In genomic region chr17:37650419-37651003, GRCh38 we compare ENCODE assay signal across 8 cellular contexts. TPM values are rescaled to one million over a fixed set of nuclear protein-coding genes. Genes with fewer than 3 reads are reported as not detected.
DNase-seq lines count a peak whose midpoint lies in the region; ATAC-seq and TF ChIP-seq lines count a peak whose summit lies in the region.

No MANE protein-coding gene starts in this region.

- TF ChIP-seq CTCF in RWPE2 (IDR thresholded peaks at IDR 0.05; ENCODE audit: poor library complexity, severe bottlenecking) = peak; percentile 81

- H3K36me3 ChIP-seq in GM23248 (ENCODE audit: low read depth) = no peaks in the 10 kb centered on the region
- no peaks in the 10 kb centered on the region for H3K36me3 ChIP-seq in RWPE2 (ENCODE audit: low read depth)

- H3K4me2 ChIP-seq in GM23248 (ENCODE audit: unreplicated experiment) = no peak overlapping the region

- WGBS in GM23248 (ENCODE audit: low coverage in 1 of 2, low lambda C conversion rate in 2 of 2, missing lambda C conversion rate in 2 of 2), 2 experiments = 63 to 65% methylated on average over 6 of the region's 6 CpGs

- no peaks in the 10 kb centered on the region for H3K79me2 ChIP-seq in GM23248 (ENCODE audit: insufficient read depth)

- peak; percentile 44 for DNase-seq in AG08396 (ENCODE audit: low spot score)
- peak; percentile 75 for DNase-seq in GM23248
- no peak for DNase-seq in RWPE2 (ENCODE audit: low spot score)
- peak; percentile 34 for DNase-seq in globus pallidus (ENCODE audit: low spot score)

- H4K20me1 ChIP-seq in GM23248 (ENCODE audit: insufficient read depth) = no peaks in the 10 kb centered on the region

- H3K9me2 ChIP-seq in GM23248 (ENCODE audit: insufficient read depth) = no peaks in the 10 kb centered on the region

- in situ Hi-C loops in GM23248 (cut with MboI) = loop anchor here (10.0 kb wide), 1 partner anchor 114 kb away; no protein-coding TSS in a partner anchor

- H3F3A ChIP-seq in GM23248 (ENCODE audit: insufficient read depth) = peaks cover 14% of the 10 kb centered on the region

- no peak overlapping the region for H3K9ac ChIP-seq in GM23248

- ATAC-seq in RWPE2 (ENCODE audit: low read depth) (peak; percentile 54; the same call in 1 of the 3 replicates), HG03460 (IDR thresholded peaks at IDR 0.05; ENCODE audit: unreplicated experiment) (no peak), HG03442 (IDR thresholded peaks at IDR 0.05; ENCODE audit: unreplicated experiment) (no peak), esophagus mucosa (no peak), GM21390 (IDR thresholded peaks at IDR 0.05; ENCODE audit: unreplicated experiment) (no peak)

- no peak overlapping the region for H3K4me3 ChIP-seq in GM23248
- H3K4me3 ChIP-seq in RWPE2 (ENCODE audit: severe bottlenecking) = no peak overlapping the region

- H3K27me3 ChIP-seq in GM23248 (replicated peaks; ENCODE audit: insufficient read depth) (no peaks in the 10 kb centered on the region), RWPE2 (ENCODE audit: insufficient read depth, poor library complexity, severe bottlenecking) (no peaks in the 10 kb centered on the region)

- H3K9me3 ChIP-seq in GM23248 (ENCODE audit: low read depth) (no peaks in the 10 kb centered on the region), RWPE2 (ENCODE audit: severe bottlenecking) (no peaks in the 10 kb centered on the region)

- H3K4me1 ChIP-seq in GM23248 (ENCODE audit: insufficient read depth) (peaks cover 17% of the 10 kb centered on the region), RWPE2 (ENCODE audit: insufficient read depth, poor library complexity, severe bottlenecking) (no peaks in the 10 kb centered on the region)

- H3K27ac ChIP-seq in GM23248 = no peak overlapping the region
- H3K27ac ChIP-seq in RWPE2 (ENCODE audit: poor library complexity, severe bottlenecking) = no peak overlapping the region

- no peak overlapping the region for H2AFZ ChIP-seq in GM23248

RNA-seq across cellular contexts. Expression of gene DDX52, which starts 7.3 kb away (rescaled TPM):
- 26.7 and 34.7 TPM in 2 replicates for total RNA-seq in GM23248 (2014; rRNA removed; shearing (Covaris generic))
- 23.5 and 26.1 TPM in 2 replicates for polyA plus RNA-seq in GM23248 (2016; fragmentation: Nextera tagmentation; extraction: Ambion mirVana)
- total RNA-seq in esophagus mucosa = 20.6 TPM

RNA-seq across cellular contexts. Expression of gene SYNRG, which starts 41.3 kb away (rescaled TPM):
- total RNA-seq in GM23248 (2014; rRNA removed; shearing (Covaris generic)) = 5.6 TPM in 2 replicates
- polyA plus RNA-seq in GM23248 (2016; fragmentation: Nextera tagmentation; extraction: Ambion mirVana) = 12.1 and 13.1 TPM in 2 replicates
- 22.3 TPM for total RNA-seq in esophagus mucosa
